Comparison of ENCODE assay signal across 17 cellular contexts in genomic region chr10:5188358-5188757, GRCh38. TPM values are rescaled to one million over a fixed set of nuclear protein-coding genes. Genes with fewer than 3 reads are reported as not detected.
A peak's percentile ranks its signal among the peaks of the same experiment; 100 is the strongest.
DNase-seq lines count a peak whose midpoint lies in the region; ATAC-seq and TF ChIP-seq lines count a peak whose summit lies in the region.
"Had no signal": no experiment of that assay in that cellular context is flagged by ENCODE, and none has a peak within 500 bp of the region (broad histone marks: within the 10 kb centered on the region; RNA-seq: fewer than 3 reads in every experiment).

No MANE protein-coding gene starts in this region.

- ATAC-seq in right cardiac atrium: peak; percentile 64 to 83
- peak; percentile 79 to 93 (median 86) for ATAC-seq in right lobe of liver
- ATAC-seq: CD8-positive, alpha-beta T cell had no signal

- H3K27me3 ChIP-seq in right cardiac atrium (ENCODE audit: control insufficient read depth, insufficient read depth): no peaks in the 10 kb centered on the region
- no peaks in the 10 kb centered on the region for H3K27me3 ChIP-seq in right atrium auricular region
- H3K27me3 ChIP-seq in right lobe of liver: no peaks in the 10 kb centered on the region

- H3K36me3 ChIP-seq in right atrium auricular region: no peaks in the 10 kb centered on the region
- no peaks in the 10 kb centered on the region for H3K36me3 ChIP-seq in right lobe of liver

- WGBS in right cardiac atrium: 49% methylated on average over 2 of the region's 2 CpGs
- 37% methylated on average over 2 of the region's 2 CpGs for WGBS in right lobe of liver (ENCODE audit: insufficient coverage, low coverage, low lambda C conversion rate, missing lambda C conversion rate)

- H3K9me3 ChIP-seq in right cardiac atrium (ENCODE audit: control insufficient read depth, low read length) (no peaks in the 10 kb centered on the region), right atrium auricular region (no peaks in the 10 kb centered on the region), right lobe of liver (no peaks in the 10 kb centered on the region)

- TF ChIP-seq POLR2A in right lobe of liver (IDR thresholded peaks at IDR 0.05): peak; percentile 23

- H3K4me1 ChIP-seq in right cardiac atrium (ENCODE audit: control insufficient read depth, insufficient read depth, low read length) (no peaks in the 10 kb centered on the region), right atrium auricular region (no peaks in the 10 kb centered on the region), right lobe of liver (peaks cover 0 to 27% (median 5%) of the 10 kb centered on the region in 4 donors)

- DNase-seq in right cardiac atrium (peak in 1 of 3 donors; percentile 38), right atrium auricular region (ENCODE audit: low spot score) (no peak), fibroblast of pulmonary artery (ENCODE audit: low read depth) (peak; percentile 2), right lobe of liver (peak; percentile 42 to 81 (median 68)), occipital lobe (lab: John Stamatoyannopoulos, UW) (no peak), middle frontal gyrus (ENCODE audit: extremely low spot score, low spot score) (no peak)
- no peak for DNase-seq in activated CD4-positive, alpha-beta T cell treated with anti-CD3 and anti-CD28 coated beads for 4 hours
- DNase-seq: CD8-positive, alpha-beta T cell; COR-L47; DMS153; DMS79 treated with DMSO at 0.1 percent for 48 hours; EL; GM23248; H7 had no signal

- TF ChIP-seq CTCF in right atrium auricular region (IDR thresholded peaks at IDR 0.05) (no peak), fibroblast of pulmonary artery (IDR thresholded peaks at IDR 0.05; ENCODE audit: low read length, missing control alignments) (no peak), right lobe of liver (IDR thresholded peaks at IDR 0.05) (no peak)

- H3K27ac ChIP-seq in right cardiac atrium (ENCODE audit: low read length): no peak overlapping the region
- no peak overlapping the region for H3K27ac ChIP-seq in right atrium auricular region
- H3K27ac ChIP-seq in right lobe of liver: peak overlapping the region; percentile 39 to 68 (median 61)
- H3K27ac ChIP-seq: GM23248, HL-60 had no signal

- H3K4me3 ChIP-seq in right cardiac atrium (ENCODE audit: low read length) (no peak overlapping the region), right atrium auricular region (no peak overlapping the region), fibroblast of pulmonary artery (replicated peaks; ENCODE audit: low read depth, low read length) (no peak overlapping the region), right lobe of liver (no peak overlapping the region)
- H3K4me3 ChIP-seq: GM23248 had no signal

- intact Hi-C loops in right cardiac atrium (cut with DNase I): no loop called here
- intact Hi-C loops in right lobe of liver (cut with DNase I): no loop called here

RNA-seq across cellular contexts. Expression of gene AKR1C8, which starts 3.4 kb away (rescaled TPM):
- total RNA-seq in right cardiac atrium (under 1 TPM in 3 of 4 donors, not detected in 1; 0.21 to 0.63 (median 0.31) TPM), right atrium auricular region (not detected), right lobe of liver (10 to 100 TPM in 3 of 6 experiments, 1 to 10 TPM in 3; 6.4 to 25.1 (median 12.5) TPM), occipital lobe (0.78 TPM)
- polyA plus RNA-seq in right cardiac atrium: 0.32 TPM
- total RNA-seq: CD8-positive, alpha-beta T cell; GM23248; H7 had no signal
- polyA plus RNA-seq: BJ, CD14-positive monocyte, GM23248 had no signal

RNA-seq across cellular contexts. Expression of gene AKR1C4, which starts 8.3 kb away (rescaled TPM):
- not detected for total RNA-seq in right cardiac atrium
- not detected for polyA plus RNA-seq in right cardiac atrium
- total RNA-seq in right atrium auricular region: not detected
- total RNA-seq in right lobe of liver: 100 to 1,000 TPM; 172 to 471 (median 220) TPM
- total RNA-seq in occipital lobe: not detected
- total RNA-seq: CD8-positive, alpha-beta T cell; GM23248; H7 had no signal
- polyA plus RNA-seq: BJ, CD14-positive monocyte, GM23248 had no signal

Comparison
In these comparisons a context has a peak if more than half of its experiments do, and no peak if none do; other contexts are left out.
1. DNase-seq: peak in fibroblast of pulmonary artery (single experiment) and right lobe of liver (3 of 3); none in right atrium auricular region (single experiment), occipital lobe (single experiment), activated CD4-positive, alpha-beta T cell treated with anti-CD3 and anti-CD28 coated beads for 4 hours (0 of 2) and middle frontal gyrus (single experiment).
2. H3K27ac ChIP-seq: peak in right lobe of liver (3 of 3); none in right cardiac atrium (single experiment) and right atrium auricular region (0 of 2).
3. RNA of gene AKR1C4, which starts 8.3 kb away (total RNA-seq): 172 to 471 TPM in right lobe of liver; not detected in right cardiac atrium, not detected in right atrium auricular region and not detected in occipital lobe (single experiment); every median in the first group is over 100 times any median in the second.